ENCODE assay signal across 8 cellular contexts in the genomic region with DNA sequence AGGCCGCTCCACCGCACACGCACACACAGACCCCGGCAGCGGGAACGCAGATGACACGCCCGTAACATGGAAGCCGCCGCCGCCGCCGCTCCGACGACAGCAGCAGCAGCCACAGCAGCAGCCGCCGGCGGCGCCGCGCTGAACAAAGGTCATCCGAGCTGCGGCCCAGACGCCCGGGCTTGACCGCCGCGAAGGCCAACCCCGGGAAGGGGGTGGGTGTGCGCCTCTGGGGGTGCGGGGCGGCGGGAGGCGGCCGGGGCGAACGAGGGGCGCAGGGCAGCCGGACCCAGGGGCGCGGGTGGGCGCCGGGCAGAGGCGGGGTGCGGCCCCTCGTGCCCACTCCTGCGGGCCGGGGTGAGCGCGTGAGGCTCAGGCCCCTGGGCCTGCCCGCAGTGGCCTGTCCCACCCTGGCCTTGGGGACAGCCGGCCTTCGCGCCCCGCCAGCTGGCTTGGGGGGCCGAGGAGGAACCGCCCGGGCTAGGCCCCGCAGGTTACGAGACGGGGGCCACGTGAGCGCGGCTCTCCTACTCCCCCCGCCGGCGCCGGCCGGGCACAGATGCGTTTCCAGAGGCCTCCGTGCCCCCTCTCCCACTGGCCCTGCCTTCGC. TPM values are rescaled to one million over a fixed set of nuclear protein-coding genes. Genes with fewer than 3 reads are reported as not detected.
DNase-seq lines count a peak whose midpoint lies in the region; TF ChIP-seq lines count a peak whose summit lies in the region.

No MANE protein-coding gene starts in this region.

- H4K20me1 ChIP-seq in osteoblast (ENCODE audit: insufficient read depth, low read length): no peaks in the 10 kb centered on the region

- H3K9me3 ChIP-seq in MG63: no peaks in the 10 kb centered on the region
- no peaks in the 10 kb centered on the region for H3K9me3 ChIP-seq in osteoblast (ENCODE audit: low read depth, low read length)

- peaks cover 50% of the 10 kb centered on the region for H3K4me1 ChIP-seq in osteoblast (ENCODE audit: insufficient read depth, low read length)

- H3K4me2 ChIP-seq in osteoblast (ENCODE audit: insufficient read depth, low read length): peak overlapping the region; percentile 51

- peaks cover 32% of the 10 kb centered on the region for H3K36me3 ChIP-seq in MG63
- H3K36me3 ChIP-seq in osteoblast (ENCODE audit: insufficient read depth, low read length): peaks cover 20% of the 10 kb centered on the region

- H3K79me2 ChIP-seq in osteoblast (ENCODE audit: insufficient read depth, low read length): peaks cover 64% of the 10 kb centered on the region

- peak; percentile 15 for DNase-seq in activated gamma-delta T cell (lab: John Stamatoyannopoulos, UW)
- DNase-seq in activated gamma-delta T cell treated with Interleukin-2 at 50 U/mL for 16 hours: no peak
- DNase-seq in MG63: peak; percentile 42
- peak; percentile 24 for DNase-seq in activated naive CD4-positive, alpha-beta T cell treated with Interleukin-2 at 50 U/mL for 16 hours
- DNase-seq in glomerular visceral epithelial cell (ENCODE audit: extremely low spot score): peak; percentile 41
- peak; percentile 95 for DNase-seq in osteoblast (ENCODE audit: insufficient read length, low spot score, missing footprints)
- no peak for DNase-seq in foreskin melanocyte
- no peak for DNase-seq in NCI-H1694 (lab: John Stamatoyannopoulos, UW)

- H3K4me3 ChIP-seq in MG63 (peak overlapping the region; percentile 50), osteoblast (ENCODE audit: insufficient read depth, low read length) (peak overlapping the region; percentile 63)

- TF ChIP-seq CTCF in osteoblast (IDR thresholded peaks at IDR 0.05; ENCODE audit: extremely low read depth, low read depth, low read length): no peak

- H2AFZ ChIP-seq in osteoblast (ENCODE audit: low read length): no peak overlapping the region

- no peaks in the 10 kb centered on the region for H3K27me3 ChIP-seq in MG63
- H3K27me3 ChIP-seq in osteoblast (ENCODE audit: insufficient read depth, low read length): no peaks in the 10 kb centered on the region

- peak overlapping the region; percentile 65 for H3K27ac ChIP-seq in osteoblast (ENCODE audit: low read depth, low read length)

RNA-seq across cellular contexts. Expression of a gene that starts 1.0 kb away (rescaled TPM):
- 18.6 and 20.2 TPM in 2 replicates for total RNA-seq in MG63 (2014; rRNA removed; shearing (Covaris generic); ENCODE audit: low replicate concordance)
- 49.6 and 51.6 TPM in 2 replicates for total RNA-seq in osteoblast

Comparison
In these comparisons a context has a peak if more than half of its experiments do, and no peak if none do; other contexts are left out.
1. DNase-seq: peak in activated gamma-delta T cell (single experiment), MG63 (single experiment), activated naive CD4-positive, alpha-beta T cell treated with Interleukin-2 at 50 U/mL for 16 hours (single experiment), glomerular visceral epithelial cell (single experiment) and osteoblast (single experiment); none in activated gamma-delta T cell treated with Interleukin-2 at 50 U/mL for 16 hours (single experiment), foreskin melanocyte (single experiment) and NCI-H1694 (single experiment).